In the genomic region with DNA sequence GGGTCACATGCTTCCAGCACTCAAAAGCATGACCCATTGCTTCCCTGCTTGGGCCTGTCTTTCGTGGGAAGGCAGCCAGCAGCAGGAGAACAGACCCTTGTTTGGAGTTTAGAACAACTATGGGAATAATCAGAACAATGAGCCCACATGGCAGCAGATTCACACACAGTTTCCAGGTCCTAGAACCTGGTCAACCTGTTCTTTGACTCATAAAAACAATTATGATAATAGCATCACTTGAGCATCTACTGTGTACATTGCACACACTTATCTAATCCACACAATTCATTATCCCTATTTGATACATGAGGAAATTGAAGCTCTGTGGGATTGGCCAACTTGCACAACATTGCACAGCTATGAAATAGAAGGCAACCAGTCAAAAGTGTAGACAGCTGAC, we compare ENCODE assay signal across 15 cellular contexts.
"Had no signal": no experiment of that assay in that cellular context is flagged by ENCODE, and none has a peak within 500 bp of the region (broad histone marks: within the 10 kb centered on the region; RNA-seq: fewer than 3 reads in every experiment).

No MANE protein-coding gene starts in this region.

- ATAC-seq: activated CD4-positive, alpha-beta T cell treated with anti-CD3 and anti-CD28 coated beads for 36 hours; activated CD8-positive, alpha-beta T cell treated with anti-CD3 and anti-CD28 coated beads for 36 hours; activated T-cell treated with anti-CD3 and anti-CD28 coated beads, Interleukin-2, amount 50 U/mL, for 72 hours; heart right ventricle; left lobe of liver; natural killer cell treated with Interleukin-12 subunit alpha and Interleukin-12 subunit beta and Interleukin-15 and Interleukin-18, amount 100 ng/mL, for 72 hours; right lobe of liver; stimulated activated naive CD8-positive, alpha-beta T cell treated with anti-CD3 and anti-CD28 coated beads, Interleukin-15, Interleukin-2, amounts not matched to agents 100 U/mL and 50 U/mL, for 24 hours had no signal

- FAIRE-seq: endometrium, islet of Langerhans had no signal

- DNase-seq: activated CD4-positive, alpha-beta T cell treated with anti-CD3 and anti-CD28 coated beads for 36 hours; activated CD8-positive, alpha-beta memory T cell treated with anti-CD3 and anti-CD28 coated beads, Interleukin-2, amount 50 U/mL, for 4 hours; activated CD8-positive, alpha-beta T cell treated with anti-CD3 and anti-CD28 coated beads for 36 hours; activated naive CD4-positive, alpha-beta T cell; activated T-cell treated with anti-CD3 and anti-CD28 coated beads, Interleukin-2, amount 50 U/mL, for 72 hours; foreskin melanocyte; heart right ventricle; nucleus accumbens; right lobe of liver; stimulated activated CD8-positive, alpha-beta memory T cell treated with anti-CD3 and anti-CD28 coated beads, Interleukin-4, amount 100 ng/mL, for 48 hours; stimulated activated naive CD8-positive, alpha-beta T cell treated with anti-CD3 and anti-CD28 coated beads, Interleukin-15, Interleukin-2, amounts not matched to agents 100 U/mL and 50 U/mL, for 24 hours had no signal
